22 cellular contexts compared by ENCODE assay signal in genomic region chr16:1938910-1939309, GRCh38. TPM values are rescaled to one million over a fixed set of nuclear protein-coding genes. Genes with fewer than 3 reads are reported as not detected.
"Had no signal": no experiment of that assay in that cellular context is flagged by ENCODE, and none has a peak within 500 bp of the region (broad histone marks: within the 10 kb centered on the region; RNA-seq: fewer than 3 reads in every experiment).

No MANE protein-coding gene starts in this region.

- H3K9me3 ChIP-seq: colonic mucosa, heart right ventricle, left ventricle myocardium inferior, sigmoid colon had no signal

- H3K9ac ChIP-seq: parathyroid adenoma had no signal

- H3K4me3 ChIP-seq: colonic mucosa, left ventricle myocardium inferior, sigmoid colon had no signal

- H3K27me3 ChIP-seq: colonic mucosa, heart right ventricle, sigmoid colon had no signal

- H3K27ac ChIP-seq: colonic mucosa, left ventricle myocardium inferior, parathyroid adenoma, sigmoid colon had no signal

- DNase-seq: activated CD4-positive, alpha-beta memory T cell treated with anti-CD3 and anti-CD28 coated beads, Interleukin-2, amount 10 ng/mL, durations not matched to agents 7 days and 5 days; activated CD4-positive, alpha-beta T cell treated with anti-CD3 and anti-CD28 coated beads for 36 hours; activated CD8-positive, alpha-beta memory T cell treated with anti-CD3 and anti-CD28 coated beads, Interleukin-2, amount 10 ng/mL, durations not matched to agents 7 days and 5 days; activated naive CD4-positive, alpha-beta T cell treated with Interleukin-2 at 50 U/mL for 16 hours; activated naive CD8-positive, alpha-beta T cell treated with anti-CD3 and anti-CD28 coated beads, Interleukin-2, amount 50 U/mL, for 24 hours; anterior cingulate cortex; central memory CD4-positive, alpha-beta T cell; colonic mucosa; heart right ventricle; left ventricle myocardium inferior; mesenchymal stem cell; naive thymus-derived CD4-positive, alpha-beta T cell; sigmoid colon; stimulated activated naive B cell treated with anti-CD40 and anti-IgM and Interleukin-4, amounts not matched to agents 10 μg/mL and 1 μg/mL and 100 μg/mL, for 72 hours; SW 1271 had no signal

- ATAC-seq: activated CD4-positive, alpha-beta T cell treated with anti-CD3 and anti-CD28 coated beads for 36 hours; activated CD8-positive, alpha-beta memory T cell treated with anti-CD3 and anti-CD28 coated beads, Interleukin-2, amount 10 ng/mL, durations not matched to agents 7 days and 5 days; activated naive CD8-positive, alpha-beta T cell treated with anti-CD3 and anti-CD28 coated beads, Interleukin-2, amount 50 U/mL, for 24 hours; heart right ventricle; stimulated activated naive B cell treated with anti-CD40 and anti-IgM and Interleukin-4, amounts not matched to agents 10 μg/mL and 1 μg/mL and 100 μg/mL, for 72 hours; WTC11 had no signal

RNA-seq across cellular contexts. Expression of gene RPL3L, which starts 15.6 kb away (rescaled TPM):
- total RNA-seq: activated CD4-positive, alpha-beta memory T cell treated with anti-CD3 and anti-CD28 coated beads, Interleukin-2, amount 10 ng/mL, durations not matched to agents 7 days and 5 days; activated CD4-positive, alpha-beta T cell treated with anti-CD3 and anti-CD28 coated beads for 36 hours; colonic mucosa; frontal cortex; kidney epithelial cell; mucosa of gallbladder; naive thymus-derived CD4-positive, alpha-beta T cell; sigmoid colon; T-helper 2 cell treated with Interferon-gamma antibody and Interleukin-4, amounts not matched to agents 100 ng/mL and 5 ng/mL, for 36 hours had no signal
- polyA plus RNA-seq: naive thymus-derived CD4-positive, alpha-beta T cell; urinary bladder had no signal

RNA-seq across cellular contexts. Expression of gene HS3ST6, which starts 20.7 kb away (rescaled TPM):
- total RNA-seq: activated CD4-positive, alpha-beta memory T cell treated with anti-CD3 and anti-CD28 coated beads, Interleukin-2, amount 10 ng/mL, durations not matched to agents 7 days and 5 days; activated CD4-positive, alpha-beta T cell treated with anti-CD3 and anti-CD28 coated beads for 36 hours; activated CD8-positive, alpha-beta memory T cell treated with anti-CD3 and anti-CD28 coated beads, Interleukin-2, amount 10 ng/mL, durations not matched to agents 7 days and 5 days; frontal cortex; heart right ventricle; left ventricle myocardium inferior; mucosa of gallbladder; naive thymus-derived CD4-positive, alpha-beta T cell; sigmoid colon; T-helper 2 cell treated with Interferon-gamma antibody and Interleukin-4, amounts not matched to agents 100 ng/mL and 5 ng/mL, for 36 hours had no signal
- polyA plus RNA-seq: naive thymus-derived CD4-positive, alpha-beta T cell had no signal
